Comparison of ENCODE assay signal across 18 cellular contexts in the genomic region with DNA sequence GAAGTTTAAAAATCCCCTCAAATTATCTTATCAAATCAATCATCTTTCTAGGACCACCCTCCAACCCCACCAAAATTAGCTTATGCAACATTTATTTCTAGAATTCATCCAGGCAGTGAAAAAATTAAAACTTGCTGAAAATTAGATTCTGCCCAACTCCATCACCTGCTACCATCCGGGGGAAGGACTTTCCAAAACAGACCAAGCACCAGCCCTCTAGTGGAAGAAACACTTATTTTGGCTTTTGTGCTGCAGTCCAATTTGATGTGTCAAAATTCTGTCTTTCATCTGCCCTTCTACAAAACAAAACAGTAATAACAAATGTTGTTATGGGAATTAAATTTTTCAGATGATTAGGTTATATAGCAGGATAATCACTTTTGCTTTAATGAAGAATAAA. TPM values are rescaled to one million over a fixed set of nuclear protein-coding genes. Genes with fewer than 3 reads are reported as not detected.
DNase-seq lines count a peak whose midpoint lies in the region; ATAC-seq, FAIRE-seq and TF ChIP-seq lines count a peak whose summit lies in the region.
"Had no signal": no experiment of that assay in that cellular context is flagged by ENCODE, and none has a peak within 500 bp of the region (broad histone marks: within the 10 kb centered on the region; RNA-seq: fewer than 3 reads in every experiment).

No MANE protein-coding gene starts in this region.

- H3K27me3 Mint-ChIP-seq in H9 (ENCODE audit: low read depth) = peaks cover 25% of the 10 kb centered on the region

- H2BK12ac ChIP-seq in H9 (ENCODE audit: insufficient read length, low read depth, low read length) = no peak overlapping the region

- H3K9me3 Mint-ChIP-seq in H9 = peaks cover 22 to 26% of the 10 kb centered on the region in 2 experiments

- no peak overlapping the region for H3K27ac ChIP-seq in AG04450 (ENCODE audit: low read depth, low read length)
- H3K27ac ChIP-seq in H9 (ENCODE audit: insufficient read length, low read depth, low read length) = no peak overlapping the region
- no peak overlapping the region for H3K27ac ChIP-seq in HepG2 (ENCODE audit: extremely low read length, insufficient read depth, low read length)
- H3K27ac ChIP-seq: BLaER1 treated with 17β-estradiol and CSF1 and Interleukin-3, amounts not matched to agents 10 nM and 100 nM had no signal

- H3K4me1 Mint-ChIP-seq in H9 = no peaks in the 10 kb centered on the region
- H3K4me1 Mint-ChIP-seq: stimulated activated memory B cell treated with anti-CD40 and anti-IgM and Interleukin-4, amounts not matched to agents 10 μg/mL and 1 μg/mL and 100 μg/mL, for 72 hours had no signal

- H3K18ac ChIP-seq in H9 (ENCODE audit: insufficient read length, low read depth, low read length) = no peak overlapping the region

- H3T11ph ChIP-seq in H9 (ENCODE audit: low read length) = no peak overlapping the region

- no peak overlapping the region for H3K4me2 ChIP-seq in H9 (ENCODE audit: insufficient read depth, insufficient read length, low read length)
- no peak overlapping the region for H3K4me2 ChIP-seq in HepG2 (ENCODE audit: low read depth, low read length)
- H3K4me2 ChIP-seq: BLaER1 treated with 17β-estradiol and CSF1 and Interleukin-3, amounts not matched to agents 10 nM and 100 nM had no signal

- FAIRE-seq in HepG2 (lab: Jason Lieb, UNC) = no peak

- no peak overlapping the region for H4K5ac ChIP-seq in H9 (ENCODE audit: insufficient read length, low read depth, low read length)

- H4K20me1 ChIP-seq in H9 (ENCODE audit: control insufficient read depth, insufficient read depth, insufficient read length) (no peaks in the 10 kb centered on the region), HepG2 (ENCODE audit: insufficient read depth, low read length) (no peaks in the 10 kb centered on the region)
- H4K20me1 ChIP-seq: BLaER1 treated with 17β-estradiol and CSF1 and Interleukin-3, amounts not matched to agents 10 nM and 100 nM had no signal

- TF ChIP-seq RAD21 in HepG2 (CRISPR knock-in tag; IDR thresholded peaks at IDR 0.05) = no peak

- H3K79me2 ChIP-seq in H9 (ENCODE audit: insufficient read depth, low read length) = no peaks in the 10 kb centered on the region
- H3K79me2 ChIP-seq in HepG2 (ENCODE audit: insufficient read depth, low read length) = no peaks in the 10 kb centered on the region

- no peak overlapping the region for H4K91ac ChIP-seq in H9 (ENCODE audit: insufficient read length, low read depth, low read length)

- H3K9ac ChIP-seq in H9 (ENCODE audit: extremely low read depth, insufficient read length, low read length) (no peak overlapping the region), HepG2 (ENCODE audit: insufficient read depth, low read depth, low read length) (no peak overlapping the region)
- H3K9ac ChIP-seq: BLaER1 treated with 17β-estradiol and CSF1 and Interleukin-3, amounts not matched to agents 10 nM and 100 nM had no signal

- H3K4me3 Mint-ChIP-seq in H9 = no peak overlapping the region
- H3K4me3 Mint-ChIP-seq: activated naive CD8-positive, alpha-beta T cell treated with anti-CD3 and anti-CD28 coated beads for 36 hours; stimulated activated memory B cell treated with anti-CD40 and anti-IgM and Interleukin-4, amounts not matched to agents 10 μg/mL and 1 μg/mL and 100 μg/mL, for 72 hours had no signal

- no peak overlapping the region for H2BK120ac ChIP-seq in H9 (ENCODE audit: low read depth, low read length, poor library complexity, severe bottlenecking)

- no peaks in the 10 kb centered on the region for H3K36me3 ChIP-seq in HepG2 (replicated peaks in 1 of 2; ENCODE audit: control insufficient read depth in 1 of 2, insufficient read depth in 2 of 2, low read length in 2 of 2)

- TF ChIP-seq POLR2A in HepG2 (IDR thresholded peaks at IDR 0.05; ENCODE audit: insufficient read depth in 1 of 2, low read depth in 2 of 2, low read length in 2 of 2) = no peak

- no peak overlapping the region for H3K56ac ChIP-seq in H9 (ENCODE audit: insufficient read length, low read depth, low read length)

- H3K36me3 Mint-ChIP-seq in H9 (ENCODE audit: insufficient read depth in 1 of 3, low read depth in 3 of 3) = peaks cover 3 to 6% (median 6%) of the 10 kb centered on the region in 3 experiments; a peak in 5 of 7 replicates

- no peaks in the 10 kb centered on the region for H3K4me1 ChIP-seq in H9 (ENCODE audit: insufficient read depth, low read length)
- H3K4me1 ChIP-seq in HepG2 (ENCODE audit: insufficient read depth, low read length) = no peaks in the 10 kb centered on the region
- H3K4me1 ChIP-seq: BLaER1 treated with 17β-estradiol and CSF1 and Interleukin-3, amounts not matched to agents 10 nM and 100 nM had no signal

- no peak overlapping the region for H3K4ac ChIP-seq in H9 (ENCODE audit: low read depth, low read length)

- no peaks in the 10 kb centered on the region for H3K79me1 ChIP-seq in H9 (ENCODE audit: insufficient read depth, low read depth, low read length, poor library complexity, severe bottlenecking)

- H2AFZ ChIP-seq in H9 (ENCODE audit: low read length) (no peak overlapping the region), HepG2 (ENCODE audit: low read length) (no peak overlapping the region)

- no peak for DNase-seq in AG04450 (ENCODE audit: low read depth, low spot score)
- DNase-seq in H9 = no peak
- DNase-seq in RKO (ENCODE audit: low spot score) = peak; percentile 26
- no peak for DNase-seq in fibroblast of villous mesenchyme (ENCODE audit: low read depth)
- no peak for DNase-seq in central memory CD4-positive, alpha-beta T cell
- no peak for DNase-seq in HepG2 (ENCODE audit: low spot score)
- DNase-seq: activated CD4-positive, alpha-beta T cell treated with anti-CD3 and anti-CD28 coated beads for 4 hours; activated naive CD8-positive, alpha-beta T cell treated with anti-CD3 and anti-CD28 coated beads for 36 hours; DMS53; head of caudate nucleus; NCI-H2029 treated with DMSO at 0.1 percent for 48 hours; SHP77 treated with DMSO at 0.1 percent for 48 hours; T1000 had no signal

- no peaks in the 10 kb centered on the region for H3K23me2 ChIP-seq in H9 (ENCODE audit: insufficient read length, low read depth, low read length, poor library complexity, severe bottlenecking)

- TF ChIP-seq EP300 in HepG2 (IDR thresholded peaks at IDR 0.05; ENCODE audit: low read depth in 2 of 2, low read length in 2 of 2) (no peak), HepG2 (CRISPR knock-in tag; IDR thresholded peaks at IDR 0.05; ENCODE audit: borderline replicate concordance) (no peak)

- H3K27me3 ChIP-seq in AG04450 (ENCODE audit: control insufficient read depth, insufficient read depth, low read length) (no peaks in the 10 kb centered on the region), H9 (ENCODE audit: insufficient read depth, low read length) (no peaks in the 10 kb centered on the region), HepG2 (ENCODE audit: control insufficient read depth in 1 of 2, insufficient read depth in 2 of 2, low read length in 2 of 2) (no peaks in the 10 kb centered on the region)
- H3K27me3 ChIP-seq: BLaER1 treated with 17β-estradiol and CSF1 and Interleukin-3, amounts not matched to agents 10 nM and 100 nM had no signal

- in situ Hi-C loops in HepG2 (cut with HindIII; ENCODE audit: extremely low pct_ligation_motif_present, low pct_unique_long_range_greater_than_20kb) = no loop called here

- no peak overlapping the region for H2BK15ac ChIP-seq in H9 (ENCODE audit: low read depth, low read length)

- no TSS peak for BruUV-seq in HepG2 (replicated peaks; lab: Mats Ljungman, UMichigan)

- H4K8ac ChIP-seq in H9 (replicated peaks; ENCODE audit: insufficient read length, low read depth, low read length) = no peak overlapping the region

- ATAC-seq in GM21786 (IDR thresholded peaks at IDR 0.05; ENCODE audit: unreplicated experiment) (no peak), HepG2 (no peak), GM21529 (IDR thresholded peaks at IDR 0.05; ENCODE audit: unreplicated experiment) (no peak)
- ATAC-seq: stimulated activated memory B cell treated with anti-CD40 and anti-IgM and Interleukin-4, amounts not matched to agents 10 μg/mL and 1 μg/mL and 100 μg/mL, for 72 hours had no signal

- TF ChIP-seq CTCF in AG04450 (IDR thresholded peaks at IDR 0.05; ENCODE audit: low read depth, low read length) (peak; percentile 36), H9 (conservative IDR thresholded peaks at IDR 0.05) (peak; percentile 55), fibroblast of villous mesenchyme (IDR thresholded peaks at IDR 0.05; ENCODE audit: insufficient read depth, low read depth, low read length) (peak; percentile 27), HepG2 (CRISPR knock-in tag; IDR thresholded peaks at IDR 0.05) (no peak)

- no peak overlapping the region for H3K27ac Mint-ChIP-seq in H9
- H3K27ac Mint-ChIP-seq: activated naive CD8-positive, alpha-beta T cell treated with anti-CD3 and anti-CD28 coated beads for 36 hours; stimulated activated memory B cell treated with anti-CD40 and anti-IgM and Interleukin-4, amounts not matched to agents 10 μg/mL and 1 μg/mL and 100 μg/mL, for 72 hours had no signal

- no peak overlapping the region for H2BK5ac ChIP-seq in H9 (ENCODE audit: insufficient read length, low read length)

- no peak overlapping the region for H3K14ac ChIP-seq in H9 (ENCODE audit: insufficient read depth, low read length)

- no peak overlapping the region for H2BK20ac ChIP-seq in H9 (ENCODE audit: low read depth, low read length, poor library complexity, severe bottlenecking)

- intact Hi-C loops in HepG2 (cut with micrococcal nuclease; ENCODE audit: unreplicated experiment) = no loop called here

- H3K23ac ChIP-seq in H9 (ENCODE audit: insufficient read length, low read depth, low read length) = no peak overlapping the region

- CTCF ChIA-PET in AG04450 (lab: Charles Lee) = no interaction called here
- CTCF ChIA-PET in HepG2 (lab: Yijun Ruan, JAX; ENCODE audit: low intra/inter-chr PET ratio, low total read pairs) = no interaction called here

- H3K4me3 ChIP-seq in AG04450 (ENCODE audit: low read depth, low read length) (no peak overlapping the region), fibroblast of villous mesenchyme (ENCODE audit: low read depth, low read length) (no peak overlapping the region), HepG2 (replicated peaks in 1 of 3; ENCODE audit: insufficient read depth in 1 of 3, low read depth in 2 of 3, low read length in 3 of 3) (no peak overlapping the region)
- H3K4me3 ChIP-seq: BLaER1 treated with 17β-estradiol and CSF1 and Interleukin-3, amounts not matched to agents 10 nM and 100 nM had no signal

- H3K9me3 ChIP-seq in AG04450 (ENCODE audit: control insufficient read depth, insufficient read depth, low read length) (no peaks in the 10 kb centered on the region), H9 (ENCODE audit: control insufficient read depth, low read depth, low read length) (no peaks in the 10 kb centered on the region), HepG2 (ENCODE audit: low read length) (peaks cover 10% of the 10 kb centered on the region; the same call in 1 of the 2 replicates)

- no CpG with 5 or more reads among the region's 1 CpG for WGBS in H9 (ENCODE audit: extremely low coverage, insufficient read length, low lambda C conversion rate)
- WGBS in HepG2 (ENCODE audit: low lambda C conversion rate) = 0% methylated on average over 1 of the region's 1 CpG

- no peak overlapping the region for H2AK5ac ChIP-seq in H9 (ENCODE audit: insufficient read length, low read length)

- POLR2A ChIA-PET in AG04450 (lab: Yijun Ruan, JAX) = no interaction called here
- POLR2A ChIA-PET in HepG2 (lab: Yijun Ruan, JAX) = no interaction called here

RNA-seq across cellular contexts. Expression of a gene that starts 35.1 kb away (rescaled TPM):
- polyA plus RNA-seq in AG04450 (2011; rRNA removed) (11.2 and 11.6 TPM in 2 replicates), HepG2 (2011; rRNA removed) (2.5 and 3.7 TPM in 2 replicates)
- polyA minus RNA-seq in AG04450 (2011; rRNA and poly(A)+ RNA removed) = 19.5 and 21.5 TPM in 2 replicates
- total RNA-seq in H9 (2021) (16.8 and 18.4 TPM in 2 replicates), fibroblast of villous mesenchyme (17.1 and 19.0 TPM in 2 replicates), HepG2 (2016; rRNA removed; fragmentation: Illumina TruSeq; extraction: Trizol) (15.3 and 17.4 TPM in 2 replicates)
- total RNA-seq in HepG2 (2016; cell fraction: cytosol; rRNA removed; fragmentation: Illumina TruSeq; extraction: Trizol; ENCODE audit: low read depth) = 1.1 and 1.3 TPM in 2 replicates
- total RNA-seq in HepG2 (2016; cell fraction: insoluble cytoplasmic fraction; rRNA removed; fragmentation: Illumina TruSeq; extraction: Trizol) = 15.1 and 16.2 TPM in 2 replicates
- 5.5 and 6.0 TPM in 2 replicates for total RNA-seq in HepG2 (2016; cell fraction: membrane; rRNA removed; fragmentation: Illumina TruSeq; extraction: Trizol)
- total RNA-seq in HepG2 (2016; cell fraction: nucleus; rRNA removed; fragmentation: Illumina TruSeq; extraction: Trizol) = 11.1 and 12.7 TPM in 2 replicates
- 2.9 and 3.6 TPM in 2 replicates for polyA plus RNA-seq in HepG2 (2011; cell fraction: cytosol; rRNA removed)
- polyA plus RNA-seq in HepG2 (2011; cell fraction: nucleus; rRNA removed) = 3.9 and 4.0 TPM in 2 replicates
- 6.1 and 8.3 TPM in 2 replicates for polyA plus RNA-seq in HepG2 (2012)
- 0.40 and 0.53 TPM in 2 replicates for polyA plus RNA-seq in HepG2 (2016; cell fraction: cytosol; fragmentation: Illumina TruSeq; extraction: Trizol; ENCODE audit: low read depth)
- polyA plus RNA-seq in HepG2 (2016; cell fraction: insoluble cytoplasmic fraction; fragmentation: Illumina TruSeq; extraction: Trizol; ENCODE audit: low read depth) = 9.9 TPM in 2 replicates
- polyA plus RNA-seq in HepG2 (2016; cell fraction: membrane; fragmentation: Illumina TruSeq; extraction: Trizol; ENCODE audit: low read depth) = 2.0 TPM in 2 replicates
- 7.0 and 7.4 TPM in 2 replicates for polyA plus RNA-seq in HepG2 (2016; cell fraction: nucleus; fragmentation: Illumina TruSeq; extraction: Trizol; ENCODE audit: insufficient read depth, low read depth)
- polyA minus RNA-seq in HepG2 (2011; rRNA and poly(A)+ RNA removed; ENCODE audit: low replicate concordance) = 9.4 and 12.7 TPM in 2 replicates
- polyA minus RNA-seq in HepG2 (2011; cell fraction: cytosol; rRNA and poly(A)+ RNA removed) = 4.7 and 7.7 TPM in 2 replicates
- polyA minus RNA-seq in HepG2 (2011; cell fraction: nucleus; rRNA and poly(A)+ RNA removed) = 12.1 and 12.8 TPM in 2 replicates

RNA-seq across cellular contexts. Expression of a gene that starts 38.0 kb away (rescaled TPM):
- polyA plus RNA-seq in AG04450 (2011; rRNA removed) (174 and 179 TPM in 2 replicates), HepG2 (2011; rRNA removed) (135 and 140 TPM in 2 replicates)
- polyA minus RNA-seq in AG04450 (2011; rRNA and poly(A)+ RNA removed) = 89.1 and 108 TPM in 2 replicates
- total RNA-seq in H9 (2021) (169 and 177 TPM in 2 replicates), fibroblast of villous mesenchyme (75.6 and 83.1 TPM in 2 replicates), HepG2 (2016; rRNA removed; fragmentation: Illumina TruSeq; extraction: Trizol) (91.4 and 109 TPM in 2 replicates)
- 58.0 and 67.8 TPM in 2 replicates for total RNA-seq in HepG2 (2016; cell fraction: cytosol; rRNA removed; fragmentation: Illumina TruSeq; extraction: Trizol; ENCODE audit: low read depth)
- 93.2 and 123 TPM in 2 replicates for total RNA-seq in HepG2 (2016; cell fraction: insoluble cytoplasmic fraction; rRNA removed; fragmentation: Illumina TruSeq; extraction: Trizol)
- total RNA-seq in HepG2 (2016; cell fraction: membrane; rRNA removed; fragmentation: Illumina TruSeq; extraction: Trizol) = 81.4 and 93.0 TPM in 2 replicates
- 56.8 and 68.2 TPM in 2 replicates for total RNA-seq in HepG2 (2016; cell fraction: nucleus; rRNA removed; fragmentation: Illumina TruSeq; extraction: Trizol)
- polyA plus RNA-seq in HepG2 (2011; cell fraction: cytosol; rRNA removed) = 137 and 195 TPM in 2 replicates
- 91.2 and 100 TPM in 2 replicates for polyA plus RNA-seq in HepG2 (2011; cell fraction: nucleus; rRNA removed)
- polyA plus RNA-seq in HepG2 (2012) = 62.4 and 85.6 TPM in 2 replicates
- polyA plus RNA-seq in HepG2 (2016; cell fraction: cytosol; fragmentation: Illumina TruSeq; extraction: Trizol; ENCODE audit: low read depth) = 87.4 and 101 TPM in 2 replicates
- 119 and 134 TPM in 2 replicates for polyA plus RNA-seq in HepG2 (2016; cell fraction: insoluble cytoplasmic fraction; fragmentation: Illumina TruSeq; extraction: Trizol; ENCODE audit: low read depth)
- polyA plus RNA-seq in HepG2 (2016; cell fraction: membrane; fragmentation: Illumina TruSeq; extraction: Trizol; ENCODE audit: low read depth) = 90.2 and 107 TPM in 2 replicates
- polyA plus RNA-seq in HepG2 (2016; cell fraction: nucleus; fragmentation: Illumina TruSeq; extraction: Trizol; ENCODE audit: insufficient read depth, low read depth) = 144 and 151 TPM in 2 replicates
- 60.5 and 88.3 TPM in 2 replicates for polyA minus RNA-seq in HepG2 (2011; rRNA and poly(A)+ RNA removed; ENCODE audit: low replicate concordance)
- 29.7 and 35.1 TPM in 2 replicates for polyA minus RNA-seq in HepG2 (2011; cell fraction: cytosol; rRNA and poly(A)+ RNA removed)
- polyA minus RNA-seq in HepG2 (2011; cell fraction: nucleus; rRNA and poly(A)+ RNA removed) = 20.3 and 21.4 TPM in 2 replicates

RNA-seq across cellular contexts. Expression of a gene that starts 43.3 kb away (rescaled TPM):
- polyA plus RNA-seq in AG04450 (2011; rRNA removed) (0.17 and 0.37 TPM in 2 replicates), HepG2 (2011; rRNA removed) (0.17 and 0.24 TPM in 2 replicates)
- 0.69 TPM in 1 of 2 replicates, not detected in the other for polyA minus RNA-seq in AG04450 (2011; rRNA and poly(A)+ RNA removed)
- total RNA-seq in H9 (2021) (0.94 and 1.7 TPM in 2 replicates), fibroblast of villous mesenchyme (0.43 and 0.97 TPM in 2 replicates), HepG2 (2016; rRNA removed; fragmentation: Illumina TruSeq; extraction: Trizol) (0.24 TPM in 1 of 2 replicates, not detected in the other)
- total RNA-seq in HepG2 (2016; cell fraction: cytosol; rRNA removed; fragmentation: Illumina TruSeq; extraction: Trizol; ENCODE audit: low read depth) = 3.3 and 3.5 TPM in 2 replicates
- total RNA-seq in HepG2 (2016; cell fraction: insoluble cytoplasmic fraction; rRNA removed; fragmentation: Illumina TruSeq; extraction: Trizol) = 0.37 TPM in 1 of 2 replicates, not detected in the other
- not detected in 2 replicates for total RNA-seq in HepG2 (2016; cell fraction: membrane; rRNA removed; fragmentation: Illumina TruSeq; extraction: Trizol)
- total RNA-seq in HepG2 (2016; cell fraction: nucleus; rRNA removed; fragmentation: Illumina TruSeq; extraction: Trizol) = 0.97 and 1.4 TPM in 2 replicates
- 0.28 and 0.44 TPM in 2 replicates for polyA plus RNA-seq in HepG2 (2011; cell fraction: cytosol; rRNA removed)
- 0.29 and 0.54 TPM in 2 replicates for polyA plus RNA-seq in HepG2 (2011; cell fraction: nucleus; rRNA removed)
- not detected in 2 replicates for polyA plus RNA-seq in HepG2 (2012)
- not detected in 2 replicates for polyA plus RNA-seq in HepG2 (2016; cell fraction: cytosol; fragmentation: Illumina TruSeq; extraction: Trizol; ENCODE audit: low read depth)
- not detected in 2 replicates for polyA plus RNA-seq in HepG2 (2016; cell fraction: insoluble cytoplasmic fraction; fragmentation: Illumina TruSeq; extraction: Trizol; ENCODE audit: low read depth)
- not detected in 2 replicates for polyA plus RNA-seq in HepG2 (2016; cell fraction: membrane; fragmentation: Illumina TruSeq; extraction: Trizol; ENCODE audit: low read depth)
- polyA plus RNA-seq in HepG2 (2016; cell fraction: nucleus; fragmentation: Illumina TruSeq; extraction: Trizol; ENCODE audit: insufficient read depth, low read depth) = not detected in 2 replicates
- 1.0 and 1.8 TPM in 2 replicates for polyA minus RNA-seq in HepG2 (2011; rRNA and poly(A)+ RNA removed; ENCODE audit: low replicate concordance)
- not detected in 2 replicates for polyA minus RNA-seq in HepG2 (2011; cell fraction: cytosol; rRNA and poly(A)+ RNA removed)
- polyA minus RNA-seq in HepG2 (2011; cell fraction: nucleus; rRNA and poly(A)+ RNA removed) = 1.9 and 2.7 TPM in 2 replicates
- total RNA-seq: skeletal muscle tissue had no signal
